Comparison of ENCODE assay signal across 1 cellular context in the genomic region with DNA sequence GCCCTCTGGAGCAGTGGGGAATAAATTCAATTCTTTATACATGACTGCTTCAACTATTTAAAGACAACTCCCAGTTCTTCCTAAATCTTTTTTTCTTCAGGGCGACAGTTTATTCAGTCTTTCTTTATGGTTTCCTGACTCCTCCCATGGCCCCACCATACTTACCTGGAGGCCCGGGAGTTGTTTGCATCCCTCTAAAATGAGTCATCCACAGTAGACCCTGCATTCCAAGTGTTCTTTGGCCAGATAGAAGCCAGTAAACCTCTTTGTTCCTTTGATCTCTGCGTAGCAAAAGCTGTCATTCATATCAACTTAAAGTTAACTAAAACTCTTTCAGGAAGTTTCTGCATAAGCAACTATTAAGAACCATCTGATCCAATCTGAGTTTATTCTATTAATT.
TF ChIP-seq lines count a peak whose summit lies in the region.

No MANE protein-coding gene starts in this region.

TF ChIP-seq in HepG2, 621 proteins besides CTCF, POLR2A, EP300 and RAD21 (continued from another document):
- TF ChIP-seq, protein P1, sequence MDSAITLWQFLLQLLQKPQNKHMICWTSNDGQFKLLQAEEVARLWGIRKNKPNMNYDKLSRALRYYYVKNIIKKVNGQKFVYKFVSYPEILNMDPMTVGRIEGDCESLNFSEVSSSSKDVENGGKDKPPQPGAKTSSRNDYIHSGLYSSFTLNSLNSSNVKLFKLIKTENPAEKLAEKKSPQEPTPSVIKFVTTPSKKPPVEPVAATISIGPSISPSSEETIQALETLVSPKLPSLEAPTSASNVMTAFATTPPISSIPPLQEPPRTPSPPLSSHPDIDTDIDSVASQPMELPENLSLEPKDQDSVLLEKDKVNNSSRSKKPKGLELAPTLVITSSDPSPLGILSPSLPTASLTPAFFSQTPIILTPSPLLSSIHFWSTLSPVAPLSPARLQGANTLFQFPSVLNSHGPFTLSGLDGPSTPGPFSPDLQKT (CRISPR knock-in tag; IDR thresholded peaks at IDR 0.05; ENCODE audit: borderline replicate concordance) = no peak
- TF ChIP-seq FOXP1 (IDR thresholded peaks at IDR 0.05) = no peak
- TF ChIP-seq FOXP1 (CRISPR knock-in tag; IDR thresholded peaks at IDR 0.05) = peak; percentile 47
- no peak for TF ChIP-seq ZNF350 (CRISPR knock-in tag; IDR thresholded peaks at IDR 0.05; ENCODE audit: borderline replicate concordance, low read depth)
- TF ChIP-seq PPARG (CRISPR knock-in tag; conservative IDR thresholded peaks at IDR 0.05) = 0 out of 2 replicates have a peak, but pooled peaks have one; percentile 27
- TF ChIP-seq MED8 (CRISPR knock-in tag; IDR thresholded peaks at IDR 0.05; ENCODE audit: insufficient replicate concordance) = no peak
- TF ChIP-seq MED1 (CRISPR knock-in tag; IDR thresholded peaks at IDR 0.05) = peak; percentile 40; the same call in 1 of the 2 replicates
- no peak for TF ChIP-seq ZNF878 (CRISPR knock-in tag; IDR thresholded peaks at IDR 0.05)
- no peak for TF ChIP-seq SOX6 (IDR thresholded peaks at IDR 0.05)
- peak; percentile 61; the same call in 1 of the 2 replicates for TF ChIP-seq SOX6 (CRISPR knock-in tag; IDR thresholded peaks at IDR 0.05)
- TF ChIP-seq RCOR2 (CRISPR knock-in tag; IDR thresholded peaks at IDR 0.05) = no peak
- TF ChIP-seq, protein P2, sequence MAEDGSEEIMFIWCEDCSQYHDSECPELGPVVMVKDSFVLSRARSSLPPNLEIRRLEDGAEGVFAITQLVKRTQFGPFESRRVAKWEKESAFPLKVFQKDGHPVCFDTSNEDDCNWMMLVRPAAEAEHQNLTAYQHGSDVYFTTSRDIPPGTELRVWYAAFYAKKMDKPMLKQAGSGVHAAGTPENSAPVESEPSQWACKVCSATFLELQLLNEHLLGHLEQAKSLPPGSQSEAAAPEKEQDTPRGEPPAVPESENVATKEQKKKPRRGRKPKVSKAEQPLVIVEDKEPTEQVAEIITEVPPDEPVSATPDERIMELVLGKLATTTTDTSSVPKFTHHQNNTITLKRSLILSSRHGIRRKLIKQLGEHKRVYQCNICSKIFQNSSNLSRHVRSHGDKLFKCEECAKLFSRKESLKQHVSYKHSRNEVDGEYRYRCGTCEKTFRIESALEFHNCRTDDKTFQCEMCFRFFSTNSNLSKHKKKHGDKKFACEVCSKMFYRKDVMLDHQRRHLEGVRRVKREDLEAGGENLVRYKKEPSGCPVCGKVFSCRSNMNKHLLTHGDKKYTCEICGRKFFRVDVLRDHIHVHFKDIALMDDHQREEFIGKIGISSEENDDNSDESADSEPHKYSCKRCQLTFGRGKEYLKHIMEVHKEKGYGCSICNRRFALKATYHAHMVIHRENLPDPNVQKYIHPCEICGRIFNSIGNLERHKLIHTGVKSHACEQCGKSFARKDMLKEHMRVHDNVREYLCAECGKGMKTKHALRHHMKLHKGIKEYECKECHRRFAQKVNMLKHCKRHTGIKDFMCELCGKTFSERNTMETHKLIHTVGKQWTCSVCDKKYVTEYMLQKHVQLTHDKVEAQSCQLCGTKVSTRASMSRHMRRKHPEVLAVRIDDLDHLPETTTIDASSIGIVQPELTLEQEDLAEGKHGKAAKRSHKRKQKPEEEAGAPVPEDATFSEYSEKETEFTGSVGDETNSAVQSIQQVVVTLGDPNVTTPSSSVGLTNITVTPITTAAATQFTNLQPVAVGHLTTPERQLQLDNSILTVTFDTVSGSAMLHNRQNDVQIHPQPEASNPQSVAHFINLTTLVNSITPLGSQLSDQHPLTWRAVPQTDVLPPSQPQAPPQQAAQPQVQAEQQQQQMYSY (CRISPR knock-in tag; IDR thresholded peaks at IDR 0.05) = no peak
- TF ChIP-seq ZSCAN20 (CRISPR knock-in tag; IDR thresholded peaks at IDR 0.05; ENCODE audit: borderline replicate concordance) = no peak
- TF ChIP-seq ZNF674 (CRISPR knock-in tag; IDR thresholded peaks at IDR 0.05; ENCODE audit: low read depth) = no peak
- peak; percentile 47 for TF ChIP-seq SAP130 (CRISPR knock-in tag; IDR thresholded peaks at IDR 0.05; ENCODE audit: low read depth)
- TF ChIP-seq ZNF264 (CRISPR knock-in tag; IDR thresholded peaks at IDR 0.05) = no peak
TF ChIP-seq in HepG2: peak in this region for 53.
